In the genomic region with DNA sequence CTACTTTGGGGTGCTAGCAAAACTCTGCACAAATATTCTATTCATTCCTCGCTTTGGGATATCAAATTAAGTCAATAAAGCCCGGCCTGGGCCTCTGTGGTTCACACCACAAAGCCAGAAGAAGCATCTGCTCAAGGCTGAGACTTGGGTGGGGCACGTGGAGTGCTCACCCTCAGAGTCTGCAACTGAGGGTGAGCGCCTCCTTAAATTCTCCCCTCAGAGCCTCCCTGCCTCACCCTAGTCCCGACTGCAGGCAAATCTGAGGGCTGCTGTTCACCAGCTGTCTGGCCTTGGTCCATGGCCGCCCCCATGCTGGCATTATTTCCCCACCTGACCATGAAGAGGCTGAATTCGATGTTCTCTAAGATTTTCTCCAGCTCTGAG, we compare ENCODE assay signal across 19 cellular contexts. TPM values are rescaled to one million over a fixed set of nuclear protein-coding genes. Genes with fewer than 3 reads are reported as not detected.
"Had no signal": no experiment of that assay in that cellular context is flagged by ENCODE, and none has a peak within 500 bp of the region (broad histone marks: within the 10 kb centered on the region; RNA-seq: fewer than 3 reads in every experiment).

No MANE protein-coding gene starts in this region.

- DNase-seq: activated CD4-positive, alpha-beta memory T cell treated with anti-CD3 and anti-CD28 coated beads, Interleukin-2, amount 10 ng/mL, durations not matched to agents 7 days and 5 days; activated CD4-positive, alpha-beta T cell treated with anti-CD3 and anti-CD28 coated beads for 4 hours; activated effector memory CD4-positive, alpha-beta T cell treated with Interleukin-2 at 50 U/mL for 16 hours; activated naive CD4-positive, alpha-beta T cell treated with anti-CD3 and anti-CD28 coated beads, Interleukin-2, amount 50 U/mL, for 16 hours; activated T-cell treated with anti-CD3 and anti-CD28 coated beads, Interleukin-2, amount 50 U/mL, for 24 hours; central memory CD4-positive, alpha-beta T cell; colonic mucosa; esophagus squamous epithelium; hippocampal formation; kidney glomerular epithelial cell; nucleus accumbens; right cardiac atrium; T-helper 2 cell; upper lobe of left lung had no signal

- ATAC-seq: right cardiac atrium had no signal

- H3K27ac Mint-ChIP-seq: activated CD4-positive, alpha-beta memory T cell treated with anti-CD3 and anti-CD28 coated beads, Interleukin-2, amount 10 ng/mL, durations not matched to agents 7 days and 5 days; activated T-cell treated with anti-CD3 and anti-CD28 coated beads, Interleukin-2, amount 50 U/mL, for 24 hours; stimulated activated naive CD8-positive, alpha-beta T cell treated with anti-CD3 and anti-CD28 coated beads, Interleukin-15, Interleukin-2, amounts not matched to agents 100 ng/mL and 50 ng/mL, for 24 hours had no signal

- H3K36me3 ChIP-seq: colonic mucosa, esophagus squamous epithelium, prostate gland, suprapubic skin, upper lobe of left lung had no signal

- H3K4me3 Mint-ChIP-seq: activated CD4-positive, alpha-beta memory T cell treated with anti-CD3 and anti-CD28 coated beads, Interleukin-2, amount 10 ng/mL, durations not matched to agents 7 days and 5 days; stimulated activated naive CD8-positive, alpha-beta T cell treated with anti-CD3 and anti-CD28 coated beads, Interleukin-15, Interleukin-2, amounts not matched to agents 100 ng/mL and 50 ng/mL, for 24 hours had no signal

- H3K4me3 ChIP-seq: colonic mucosa, esophagus squamous epithelium, prostate gland, smooth muscle cell, suprapubic skin, upper lobe of left lung had no signal

- H3K9me3 Mint-ChIP-seq: activated CD4-positive, alpha-beta memory T cell treated with anti-CD3 and anti-CD28 coated beads, Interleukin-2, amount 10 ng/mL, durations not matched to agents 7 days and 5 days; activated T-cell treated with anti-CD3 and anti-CD28 coated beads, Interleukin-2, amount 50 U/mL, for 24 hours; stimulated activated naive CD8-positive, alpha-beta T cell treated with anti-CD3 and anti-CD28 coated beads, Interleukin-15, Interleukin-2, amounts not matched to agents 100 ng/mL and 50 ng/mL, for 24 hours had no signal

RNA-seq across cellular contexts. Expression of a gene that starts 1.7 kb away (rescaled TPM):
- total RNA-seq: activated CD4-positive, alpha-beta memory T cell treated with anti-CD3 and anti-CD28 coated beads, Interleukin-2, amount 10 ng/mL, durations not matched to agents 7 days and 5 days; colonic mucosa; endothelial cell of umbilical vein; esophagus squamous epithelium; prostate gland; smooth muscle cell had no signal
- polyA plus RNA-seq: endothelial cell of umbilical vein had no signal
